ENCODE assay signal across 1 cellular context in the genomic region with DNA sequence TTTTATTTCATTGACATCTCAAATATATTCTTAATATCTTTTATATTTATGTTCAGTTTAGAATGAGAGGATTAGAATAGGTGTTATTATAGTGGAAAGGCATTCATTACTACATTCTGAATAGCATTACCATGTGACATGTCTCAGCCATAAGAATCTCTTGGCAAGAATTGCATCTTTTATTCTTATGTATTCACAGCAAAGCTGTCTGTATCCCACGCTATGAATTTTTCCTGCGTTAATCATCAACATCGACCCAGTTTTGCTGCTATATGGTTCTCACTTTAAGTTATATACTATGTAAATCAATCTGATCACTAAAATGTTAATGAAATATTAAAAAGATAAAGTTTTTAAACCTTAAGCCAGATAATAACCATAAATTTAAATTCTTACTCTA.
TF ChIP-seq lines count a peak whose summit lies in the region.

No MANE protein-coding gene starts in this region.

TF ChIP-seq in GM23338, 12 proteins besides CTCF, POLR2A, EP300 and RAD21 (continued from another document):
- TF ChIP-seq ETS1 (IDR thresholded peaks at IDR 0.05): no peak
- TF ChIP-seq ZNF114 (CRISPR knock-in tag; IDR thresholded peaks at IDR 0.05): no peak
- TF ChIP-seq STAT1 (IDR thresholded peaks at IDR 0.05; ENCODE audit: unreplicated experiment): no peak
- TF ChIP-seq, protein P1, sequence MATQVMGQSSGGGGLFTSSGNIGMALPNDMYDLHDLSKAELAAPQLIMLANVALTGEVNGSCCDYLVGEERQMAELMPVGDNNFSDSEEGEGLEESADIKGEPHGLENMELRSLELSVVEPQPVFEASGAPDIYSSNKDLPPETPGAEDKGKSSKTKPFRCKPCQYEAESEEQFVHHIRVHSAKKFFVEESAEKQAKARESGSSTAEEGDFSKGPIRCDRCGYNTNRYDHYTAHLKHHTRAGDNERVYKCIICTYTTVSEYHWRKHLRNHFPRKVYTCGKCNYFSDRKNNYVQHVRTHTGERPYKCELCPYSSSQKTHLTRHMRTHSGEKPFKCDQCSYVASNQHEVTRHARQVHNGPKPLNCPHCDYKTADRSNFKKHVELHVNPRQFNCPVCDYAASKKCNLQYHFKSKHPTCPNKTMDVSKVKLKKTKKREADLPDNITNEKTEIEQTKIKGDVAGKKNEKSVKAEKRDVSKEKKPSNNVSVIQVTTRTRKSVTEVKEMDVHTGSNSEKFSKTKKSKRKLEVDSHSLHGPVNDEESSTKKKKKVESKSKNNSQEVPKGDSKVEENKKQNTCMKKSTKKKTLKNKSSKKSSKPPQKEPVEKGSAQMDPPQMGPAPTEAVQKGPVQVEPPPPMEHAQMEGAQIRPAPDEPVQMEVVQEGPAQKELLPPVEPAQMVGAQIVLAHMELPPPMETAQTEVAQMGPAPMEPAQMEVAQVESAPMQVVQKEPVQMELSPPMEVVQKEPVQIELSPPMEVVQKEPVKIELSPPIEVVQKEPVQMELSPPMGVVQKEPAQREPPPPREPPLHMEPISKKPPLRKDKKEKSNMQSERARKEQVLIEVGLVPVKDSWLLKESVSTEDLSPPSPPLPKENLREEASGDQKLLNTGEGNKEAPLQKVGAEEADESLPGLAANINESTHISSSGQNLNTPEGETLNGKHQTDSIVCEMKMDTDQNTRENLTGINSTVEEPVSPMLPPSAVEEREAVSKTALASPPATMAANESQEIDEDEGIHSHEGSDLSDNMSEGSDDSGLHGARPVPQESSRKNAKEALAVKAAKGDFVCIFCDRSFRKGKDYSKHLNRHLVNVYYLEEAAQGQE (IDR thresholded peaks at IDR 0.05; ENCODE audit: unreplicated experiment): no peak
- no peak for TF ChIP-seq EZH2 (IDR thresholded peaks at IDR 0.05; ENCODE audit: low read depth, unreplicated experiment)
- no peak for TF ChIP-seq POLR2AphosphoS5 (IDR thresholded peaks at IDR 0.05; ENCODE audit: low read depth)
- TF ChIP-seq NANOG (IDR thresholded peaks at IDR 0.05; ENCODE audit: borderline replicate concordance): no peak
- TF ChIP-seq CREB1 (CRISPR knock-in tag; IDR thresholded peaks at IDR 0.05; ENCODE audit: low read depth): no peak
- TF ChIP-seq JUNB (IDR thresholded peaks at IDR 0.05; ENCODE audit: unreplicated experiment): no peak
- no peak for TF ChIP-seq ZNF331 (CRISPR knock-in tag; IDR thresholded peaks at IDR 0.05; ENCODE audit: low read depth)
- TF ChIP-seq EZH2phosphoT487 (IDR thresholded peaks at IDR 0.05; ENCODE audit: unreplicated experiment): no peak
